ENCODE assay signal across 12 cellular contexts in the genomic region with DNA sequence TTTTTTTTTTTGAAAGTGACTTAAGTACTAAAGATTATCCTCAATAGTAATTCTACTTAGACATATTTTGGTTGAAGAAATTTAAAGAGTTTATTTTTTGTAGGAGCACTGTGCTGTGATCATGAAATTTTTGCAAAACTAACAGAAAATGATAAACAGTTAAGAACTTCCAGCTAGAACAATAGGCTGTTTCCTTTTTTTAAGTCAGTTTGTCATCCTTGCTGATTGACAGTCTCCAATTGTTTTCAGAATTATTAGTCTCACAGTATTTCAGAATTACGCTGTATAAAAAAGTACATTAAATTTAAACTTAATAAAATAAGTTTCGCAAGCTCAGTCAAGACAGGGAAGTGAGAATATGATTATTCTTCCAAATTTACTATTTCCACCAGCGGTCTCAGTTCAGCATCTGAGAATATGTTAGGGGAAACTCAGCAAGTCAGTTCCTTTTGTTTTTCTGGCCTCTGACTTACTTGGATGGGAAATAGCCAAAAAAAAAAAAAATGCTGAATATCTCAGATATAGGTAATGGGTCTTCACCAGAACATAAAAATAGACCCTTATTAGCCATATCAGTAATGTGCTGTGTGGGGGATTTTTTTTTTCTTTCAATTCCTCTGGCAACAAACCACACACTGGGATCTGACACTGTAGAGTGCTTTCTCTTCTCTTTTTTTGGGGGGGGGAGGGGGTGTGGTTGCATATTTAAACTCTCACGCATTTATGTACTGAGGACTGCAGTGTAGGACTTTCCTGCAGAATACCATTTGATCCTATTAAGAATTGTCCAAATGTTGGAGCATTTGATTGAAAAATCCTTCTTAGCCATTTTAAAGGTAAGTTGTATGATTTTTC. TPM values are rescaled to one million over a fixed set of nuclear protein-coding genes. Genes with fewer than 3 reads are reported as not detected.
DNase-seq lines count a peak whose midpoint lies in the region; ATAC-seq and TF ChIP-seq lines count a peak whose summit lies in the region.
"Had no signal": no experiment of that assay in that cellular context is flagged by ENCODE, and none has a peak within 500 bp of the region (broad histone marks: within the 10 kb centered on the region; RNA-seq: fewer than 3 reads in every experiment).

TSS of gene CD36 (plus strand) at position 732 of the 855 bp plus-strand sequence. CDS start 8,099 bp downstream, outside the sequence.

- no peaks in the 10 kb centered on the region for H3K36me3 Mint-ChIP-seq in activated CD4-positive, alpha-beta T cell treated with anti-CD3 and anti-CD28 coated beads, Interleukin-2, amount 10 ng/mL, durations not matched to agents 7 days and 5 days (ENCODE audit: low read depth)
- H3K36me3 Mint-ChIP-seq: natural killer cell had no signal

- H3K27me3 Mint-ChIP-seq in activated CD4-positive, alpha-beta T cell treated with anti-CD3 and anti-CD28 coated beads, Interleukin-2, amount 10 ng/mL, durations not matched to agents 7 days and 5 days = no peaks in the 10 kb centered on the region
- H3K27me3 Mint-ChIP-seq: effector memory CD8-positive, alpha-beta T cell had no signal

- no peak within 1 kb of the TSS for H3K4me3 Mint-ChIP-seq in activated CD4-positive, alpha-beta T cell treated with anti-CD3 and anti-CD28 coated beads, Interleukin-2, amount 10 ng/mL, durations not matched to agents 7 days and 5 days
- H3K4me3 Mint-ChIP-seq: effector memory CD8-positive, alpha-beta T cell; natural killer cell had no signal

- POLR2A ChIA-PET in activated CD4-positive, alpha-beta T cell treated with anti-CD3 and anti-CD28 coated beads, Interleukin-2, amount 10 ng/mL, durations not matched to agents 7 days and 5 days (lab: Charles Lee) = no interaction called here

- H3K27ac Mint-ChIP-seq in activated CD4-positive, alpha-beta T cell treated with anti-CD3 and anti-CD28 coated beads, Interleukin-2, amount 10 ng/mL, durations not matched to agents 7 days and 5 days = no peak within 1 kb of the TSS
- H3K27ac Mint-ChIP-seq: effector memory CD8-positive, alpha-beta T cell; natural killer cell had no signal

- no peaks in the 10 kb centered on the region for H3K4me1 Mint-ChIP-seq in activated CD4-positive, alpha-beta T cell treated with anti-CD3 and anti-CD28 coated beads, Interleukin-2, amount 10 ng/mL, durations not matched to agents 7 days and 5 days
- H3K4me1 Mint-ChIP-seq: natural killer cell had no signal

- H3K27ac ChIP-seq in adipose tissue (ENCODE audit: low read depth, low read length) = no peak within 1 kb of the TSS

- WGBS in adipose tissue, 3 donors = 55 to 80% (median 56%) methylated on average over 4 of the region's 4 CpGs

- CTCF ChIA-PET in activated CD4-positive, alpha-beta T cell treated with anti-CD3 and anti-CD28 coated beads, Interleukin-2, amount 10 ng/mL, durations not matched to agents 7 days and 5 days (lab: Charles Lee) = interaction anchor here (0.7 kb wide), 1 partner anchor 99 kb away, joined by 3 read pairs; no protein-coding TSS in a partner anchor

- no peak for TF ChIP-seq CTCF in GM13977 (IDR thresholded peaks at IDR 0.05; ENCODE audit: extremely low read depth, insufficient read depth, missing control alignments)
- no peak for TF ChIP-seq CTCF in GM10266 (IDR thresholded peaks at IDR 0.05; ENCODE audit: control insufficient read depth, insufficient read depth, low read depth, missing control alignments)

- in situ Hi-C loops in GM13977 (cut with MboI; ENCODE audit: low pct_unique_long_range_greater_than_20kb, low sequenced_read_pairs, unreplicated experiment) = no loop called here

- no peaks in the 10 kb centered on the region for H3K9me3 Mint-ChIP-seq in activated CD4-positive, alpha-beta T cell treated with anti-CD3 and anti-CD28 coated beads, Interleukin-2, amount 10 ng/mL, durations not matched to agents 7 days and 5 days
- H3K9me3 Mint-ChIP-seq: effector memory CD8-positive, alpha-beta T cell; natural killer cell had no signal

- ATAC-seq in HG02973 (IDR thresholded peaks at IDR 0.05; ENCODE audit: unreplicated experiment) = peak; percentile 84
- ATAC-seq: effector memory CD8-positive, alpha-beta T cell; natural killer cell had no signal

- DNase-seq in GM13977 (ENCODE audit: low spot score) = peak; percentile 4
- no peak for DNase-seq in myocyte (ENCODE audit: low read depth)
- no peak for DNase-seq in GM10266 (ENCODE audit: extremely low spot score)
- DNase-seq in activated CD4-positive, alpha-beta T cell treated with anti-CD3 and anti-CD28 coated beads, Interleukin-2, amount 10 ng/mL, durations not matched to agents 7 days and 5 days = no peak
- no peak for DNase-seq in activated CD4-positive, alpha-beta T cell treated with anti-CD3 and anti-CD28 coated beads for 48 hours
- DNase-seq in iPS-NIHi7 (ENCODE audit: extremely low spot score) = no peak
- DNase-seq: activated CD4-positive, alpha-beta T cell treated with anti-CD3 and anti-CD28 coated beads for 4 hours; effector memory CD8-positive, alpha-beta T cell; natural killer cell; NCI-H187 treated with DMSO at 0.1 percent for 48 hours had no signal

RNA-seq across cellular contexts. Expression of gene CD36, which starts in this region (rescaled TPM):
- 1,000 to 10,000 TPM in 1 of 3 donors, 100 to 1,000 TPM in 2; 131 to 1,338 (median 612) TPM for polyA plus RNA-seq in adipose tissue
- total RNA-seq in myocyte = 38.8 and 46.2 TPM in 2 replicates
- 16.6 TPM for polyA plus RNA-seq in myocyte (2012)
- total RNA-seq in activated CD4-positive, alpha-beta T cell treated with anti-CD3 and anti-CD28 coated beads, Interleukin-2, amount 10 ng/mL, durations not matched to agents 7 days and 5 days = not detected

Comparison
In these comparisons a context has a peak if more than half of its experiments do, and no peak if none do; other contexts are left out.
1. RNA of gene CD36 (total RNA-seq): 38.8 to 46.2 TPM in myocyte; not detected in activated CD4-positive, alpha-beta T cell treated with anti-CD3 and anti-CD28 coated beads, Interleukin-2, amount 10 ng/mL, durations not matched to agents 7 days and 5 days; every median in the first group is over 10 times any median in the second.